In genomic region chr19:18274776-18275356, GRCh38 we compare ENCODE assay signal across 8 cellular contexts. TPM values are rescaled to one million over a fixed set of nuclear protein-coding genes. Genes with fewer than 3 reads are reported as not detected.
A peak's percentile ranks its signal among the peaks of the same experiment; 100 is the strongest.
DNase-seq lines count a peak whose midpoint lies in the region; ATAC-seq and TF ChIP-seq lines count a peak whose summit lies in the region.

No MANE protein-coding gene starts in this region.

- no peak for ATAC-seq in activated naive CD8-positive, alpha-beta T cell treated with anti-CD3 and anti-CD28 coated beads, Interleukin-2, amount 10 ng/mL, durations not matched to agents 7 days and 5 days (ENCODE audit: low read depth)
- ATAC-seq in HG03469 (IDR thresholded peaks at IDR 0.05; ENCODE audit: unreplicated experiment) = no peak

- peaks cover 38% of the 10 kb centered on the region for H3K4me1 Mint-ChIP-seq in activated naive CD8-positive, alpha-beta T cell treated with anti-CD3 and anti-CD28 coated beads, Interleukin-2, amount 10 ng/mL, durations not matched to agents 7 days and 5 days

- peak overlapping the region; percentile 28 for H3K4me3 Mint-ChIP-seq in activated naive CD8-positive, alpha-beta T cell treated with anti-CD3 and anti-CD28 coated beads, Interleukin-2, amount 10 ng/mL, durations not matched to agents 7 days and 5 days

- intact Hi-C loops in cardiac septum (cut with DNase I) = loop anchor here (5.0 kb wide), 1 partner anchor 142 kb away; the partner anchor contains the start of gene SSBP4

- H3K27ac ChIP-seq in HUES6 (ENCODE audit: low read depth, low read length) = peak overlapping the region; percentile 12; the same call in 1 of the 2 replicates
- H3K27ac ChIP-seq in rectal smooth muscle tissue (ENCODE audit: low read depth, low read length) = peak overlapping the region; percentile 88

- POLR2A ChIA-PET in activated naive CD8-positive, alpha-beta T cell treated with anti-CD3 and anti-CD28 coated beads, Interleukin-2, amount 10 ng/mL, durations not matched to agents 7 days and 5 days (lab: Charles Lee) = interaction anchor here (0.6 to 12.8 kb wide), 8 partner anchors 11 to 117 kb away, joined by 3 to 1033 read pairs (median 8); partner anchors contain the start of genes LSM4 and PGPEP1

- H3K36me3 ChIP-seq in HUES6 (ENCODE audit: control insufficient read depth, insufficient read depth, low read length) = peaks cover 13% of the 10 kb centered on the region
- H3K36me3 ChIP-seq in rectal smooth muscle tissue (ENCODE audit: control insufficient read depth, insufficient read depth, low read length) = peaks cover 12% of the 10 kb centered on the region

- TF ChIP-seq CTCF in AG09319 (IDR thresholded peaks at IDR 0.05; ENCODE audit: low read depth, low read length) = no peak; the same call in 1 of the 2 replicates

- no peaks in the 10 kb centered on the region for H3K9me3 ChIP-seq in HUES6 (ENCODE audit: control insufficient read depth, insufficient read depth, low read depth, low read length)

- peak overlapping the region; percentile 56 for H3K27ac Mint-ChIP-seq in activated naive CD8-positive, alpha-beta T cell treated with anti-CD3 and anti-CD28 coated beads, Interleukin-2, amount 10 ng/mL, durations not matched to agents 7 days and 5 days

- H3K4me3 ChIP-seq in HUES6 (ENCODE audit: low read depth, low read length) (no peak overlapping the region), rectal smooth muscle tissue (ENCODE audit: low read length) (peak overlapping the region; percentile 4)

- H3K9ac ChIP-seq in HUES6 (ENCODE audit: low read length) = peak overlapping the region; percentile 30
- no peak overlapping the region for H3K9ac ChIP-seq in rectal smooth muscle tissue (ENCODE audit: low read length)

- H3K36me3 Mint-ChIP-seq in activated naive CD8-positive, alpha-beta T cell treated with anti-CD3 and anti-CD28 coated beads, Interleukin-2, amount 10 ng/mL, durations not matched to agents 7 days and 5 days = peaks cover 29% of the 10 kb centered on the region

- H3K27me3 Mint-ChIP-seq in activated naive CD8-positive, alpha-beta T cell treated with anti-CD3 and anti-CD28 coated beads, Interleukin-2, amount 10 ng/mL, durations not matched to agents 7 days and 5 days = no peaks in the 10 kb centered on the region

- H3K27me3 ChIP-seq in HUES6 (ENCODE audit: control insufficient read depth, insufficient read depth, low read length) (no peaks in the 10 kb centered on the region), rectal smooth muscle tissue (ENCODE audit: control insufficient read depth, insufficient read depth, low read length) (no peaks in the 10 kb centered on the region)

- H3K4me1 ChIP-seq in HUES6 (ENCODE audit: control insufficient read depth, insufficient read depth, low read length) (peaks cover 25% of the 10 kb centered on the region; the same call in 1 of the 2 replicates), rectal smooth muscle tissue (ENCODE audit: control insufficient read depth, insufficient read depth, low read length) (peaks cover 30% of the 10 kb centered on the region)

- no peaks in the 10 kb centered on the region for H3K9me3 Mint-ChIP-seq in activated naive CD8-positive, alpha-beta T cell treated with anti-CD3 and anti-CD28 coated beads, Interleukin-2, amount 10 ng/mL, durations not matched to agents 7 days and 5 days

- DNase-seq in AG09319 (ENCODE audit: extremely low read depth, low read depth) = peak; percentile 73
- DNase-seq in activated naive CD8-positive, alpha-beta T cell treated with anti-CD3 and anti-CD28 coated beads, Interleukin-2, amount 10 ng/mL, durations not matched to agents 7 days and 5 days = no peak
- peak; percentile 91 for DNase-seq in cardiac septum (ENCODE audit: low spot score)
- no peak for DNase-seq in NCI-H774 (lab: John Stamatoyannopoulos, UW)
- no peak for DNase-seq in activated gamma-delta T cell treated with Interleukin-2 at 50 U/mL for 16 hours

RNA-seq across cellular contexts. Expression of gene IQCN, which starts 0.6 kb away (rescaled TPM):
- 1 to 10 TPM; 5.0 to 5.2 TPM for total RNA-seq in activated naive CD8-positive, alpha-beta T cell treated with anti-CD3 and anti-CD28 coated beads, Interleukin-2, amount 10 ng/mL, durations not matched to agents 7 days and 5 days
- 1.1 TPM for total RNA-seq in cardiac septum

RNA-seq across cellular contexts. Expression of gene JUND, which starts 6.6 kb away (rescaled TPM):
- total RNA-seq in activated naive CD8-positive, alpha-beta T cell treated with anti-CD3 and anti-CD28 coated beads, Interleukin-2, amount 10 ng/mL, durations not matched to agents 7 days and 5 days = 100 to 1,000 TPM; 366 to 394 TPM
- 140 TPM for total RNA-seq in cardiac septum

RNA-seq across cellular contexts. Expression of gene LSM4, which starts 48.0 kb away (rescaled TPM):
- total RNA-seq in activated naive CD8-positive, alpha-beta T cell treated with anti-CD3 and anti-CD28 coated beads, Interleukin-2, amount 10 ng/mL, durations not matched to agents 7 days and 5 days = 100 to 1,000 TPM; 151 to 157 TPM
- 83.8 TPM for total RNA-seq in cardiac septum

RNA-seq across cellular contexts. Expression of gene PDE4C, which starts 48.6 kb away (rescaled TPM):
- under 1 TPM in 1 of 2 experiments, not detected in 1; 0.65 TPM for total RNA-seq in activated naive CD8-positive, alpha-beta T cell treated with anti-CD3 and anti-CD28 coated beads, Interleukin-2, amount 10 ng/mL, durations not matched to agents 7 days and 5 days
- total RNA-seq in cardiac septum = 1.3 TPM

Comparison
In these comparisons a context has a peak if more than half of its experiments do, and no peak if none do; other contexts are left out.
1. DNase-seq: peak in AG09319 (single experiment) and cardiac septum (single experiment); none in activated naive CD8-positive, alpha-beta T cell treated with anti-CD3 and anti-CD28 coated beads, Interleukin-2, amount 10 ng/mL, durations not matched to agents 7 days and 5 days (single experiment), NCI-H774 (single experiment) and activated gamma-delta T cell treated with Interleukin-2 at 50 U/mL for 16 hours (single experiment).